Comparison of ENCODE assay signal across 9 cellular contexts in genomic region chr12:120118710-120119097, GRCh38. TPM values are rescaled to one million over a fixed set of nuclear protein-coding genes. Genes with fewer than 3 reads are reported as not detected.
DNase-seq lines count a peak whose midpoint lies in the region; ATAC-seq and TF ChIP-seq lines count a peak whose summit lies in the region.
"Had no signal": no experiment of that assay in that cellular context is flagged by ENCODE, and none has a peak within 500 bp of the region (broad histone marks: within the 10 kb centered on the region; RNA-seq: fewer than 3 reads in every experiment).

No MANE protein-coding gene starts in this region.

- CTCF ChIA-PET in mammary epithelial cell (lab: Charles Lee; ENCODE audit: low non-redundant PET), result interaction anchor here (0.6 kb wide), 1 partner anchor 82 kb away, joined by 3 read pairs; no protein-coding TSS in a partner anchor

- peak overlapping the region; percentile 98 for H3K4me3 ChIP-seq in HUES6 (ENCODE audit: low read depth, low read length)
- H3K4me3 ChIP-seq in mammary epithelial cell (replicated peaks in 1 of 3; ENCODE audit: insufficient read depth in 1 of 3, low read depth in 2 of 3, low read length in 3 of 3), result peak overlapping the region; percentile 61 to 97 (median 95)
- peak overlapping the region; percentile 81 to 92 for H3K4me3 ChIP-seq in muscle layer of duodenum (ENCODE audit: low read depth in 1 of 2, low read length in 2 of 2)

- TF ChIP-seq CTCF in mammary epithelial cell (conservative IDR thresholded peaks at IDR 0.05 in 1 of 2, IDR thresholded peaks at IDR 0.05 in 1 of 2; ENCODE audit: extremely low read depth in 1 of 2, insufficient read depth in 1 of 2, low read depth in 1 of 2, low read length in 2 of 2), result no peak

- 52% methylated on average over 3 of the region's 3 CpGs for WGBS in mammary epithelial cell (ENCODE audit: low coverage, missing lambda C conversion rate)

- no peaks in the 10 kb centered on the region for H3K27me3 ChIP-seq in HUES6 (ENCODE audit: control insufficient read depth, insufficient read depth, low read length)
- H3K27me3 ChIP-seq in mammary epithelial cell (ENCODE audit: insufficient read depth, low read length), result no peaks in the 10 kb centered on the region
- H3K27me3 ChIP-seq in muscle layer of duodenum (ENCODE audit: low read depth, low read length), result no peaks in the 10 kb centered on the region

- H4K20me1 ChIP-seq in mammary epithelial cell (ENCODE audit: insufficient read depth, low read length), result peaks cover 2% of the 10 kb centered on the region

- peak overlapping the region; percentile 48; the same call in 1 of the 2 replicates for H3K27ac ChIP-seq in HUES6 (ENCODE audit: low read depth, low read length)
- H3K27ac ChIP-seq in mammary epithelial cell (ENCODE audit: insufficient read depth, low read depth, low read length), result peak overlapping the region; percentile 76
- peak overlapping the region; percentile 79 for H3K27ac ChIP-seq in muscle layer of duodenum (ENCODE audit: low read length)

- dilution Hi-C loops in mammary epithelial cell (cut with HindIII; ENCODE audit: low sequenced_read_pairs), result loop anchor here (5.0 to 10.0 kb wide), 2 partner anchors 34 to 146 kb away; partner anchors contain the start of gene PXN

- peak overlapping the region; percentile 86 for H3K4me2 ChIP-seq in mammary epithelial cell (ENCODE audit: insufficient read depth, low read depth, low read length)

- DNase-seq in AG20443 (ENCODE audit: low spot score) (peak; percentile 50), mammary epithelial cell (no peak), OCI-M2 (lab: John Stamatoyannopoulos, UW; ENCODE audit: unreplicated experiment) (no peak), T1000 (lab: John Stamatoyannopoulos, UW) (no peak)
- DNase-seq: NCI-H2227 treated with DMSO at 0.1 percent for 48 hours had no signal

- H3K9me3 ChIP-seq in HUES6 (ENCODE audit: control insufficient read depth, insufficient read depth, low read depth, low read length) (no peaks in the 10 kb centered on the region), mammary epithelial cell (replicated peaks; ENCODE audit: insufficient read depth, low read length) (no peaks in the 10 kb centered on the region), muscle layer of duodenum (ENCODE audit: control insufficient read depth in 1 of 2, low read length in 2 of 2) (no peaks in the 10 kb centered on the region)

- H2AFZ ChIP-seq in mammary epithelial cell (ENCODE audit: low read depth, low read length), result no peak overlapping the region

- BruUV-seq in mammary epithelial cell (replicated peaks; lab: Mats Ljungman, UMichigan), result no TSS peak

- peaks cover 55% of the 10 kb centered on the region for H3K79me2 ChIP-seq in mammary epithelial cell (ENCODE audit: insufficient read depth, low read length)

- peaks cover 20% of the 10 kb centered on the region for H3K4me1 ChIP-seq in HUES6 (ENCODE audit: control insufficient read depth, insufficient read depth, low read length)
- peaks cover 25% of the 10 kb centered on the region for H3K4me1 ChIP-seq in mammary epithelial cell (ENCODE audit: insufficient read depth, low read length)
- peaks cover 20 to 38% of the 10 kb centered on the region in 2 donors for H3K4me1 ChIP-seq in muscle layer of duodenum (ENCODE audit: control insufficient read depth in 1 of 2, insufficient read depth in 2 of 2, low read length in 2 of 2)

- in situ Hi-C loops in mammary epithelial cell (cut with MboI; ENCODE audit: low sequenced_read_pairs in 2 of 2), result no loop called here

- H3K9ac ChIP-seq in HUES6 (ENCODE audit: low read length) (peak overlapping the region; percentile 87), mammary epithelial cell (ENCODE audit: insufficient read depth, low read length) (peak overlapping the region; percentile 88)

- intact Hi-C loops in mammary epithelial cell (cut with micrococcal nuclease), result loop anchor here (1.0 kb wide), 1 partner anchor 173 kb away; the partner anchor contains the start of gene RNU4-2

- H3K36me3 ChIP-seq in HUES6 (ENCODE audit: control insufficient read depth, insufficient read depth, low read length) (peaks cover 11% of the 10 kb centered on the region), mammary epithelial cell (ENCODE audit: insufficient read depth, low read length) (no peaks in the 10 kb centered on the region), muscle layer of duodenum (ENCODE audit: control insufficient read depth in 1 of 2, insufficient read depth in 2 of 2, low read length in 2 of 2) (no peaks in the 10 kb centered on the region)

- ATAC-seq in GM21526 (IDR thresholded peaks at IDR 0.05; ENCODE audit: low FRiP score, unreplicated experiment) (no peak), HG03457 (IDR thresholded peaks at IDR 0.05; ENCODE audit: unreplicated experiment) (no peak)

RNA-seq across cellular contexts. Expression of gene RAB35, which starts 2.2 kb away (rescaled TPM):
- total RNA-seq in mammary epithelial cell, result 10 to 100 TPM; 19.3 to 60.4 TPM
- polyA plus RNA-seq in mammary epithelial cell, result 39.4 TPM
- polyA minus RNA-seq in mammary epithelial cell, result 70.6 TPM
